Comparison of ENCODE assay signal across 24 cellular contexts in the genomic region with DNA sequence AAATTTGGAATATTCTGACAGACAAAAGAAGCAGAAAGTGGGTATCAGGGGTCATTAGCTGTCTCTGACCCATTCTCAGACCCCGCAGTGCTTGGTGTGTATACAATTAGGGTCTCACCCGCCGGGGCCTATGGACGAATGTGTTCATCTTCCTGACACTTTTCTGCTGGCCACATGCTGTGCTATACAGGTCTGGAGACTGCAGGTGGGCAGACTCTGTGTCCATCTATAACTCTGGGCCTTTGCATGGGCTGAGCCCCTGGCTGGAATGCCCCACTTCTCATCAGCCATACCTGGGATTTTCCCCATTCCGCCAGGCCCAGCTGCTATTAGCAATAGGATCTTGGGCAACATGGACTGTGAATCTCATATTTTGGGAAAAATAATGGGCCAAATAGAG.
A peak's percentile ranks its signal among the peaks of the same experiment; 100 is the strongest.
DNase-seq lines count a peak whose midpoint lies in the region; ATAC-seq, FAIRE-seq and TF ChIP-seq lines count a peak whose summit lies in the region.
"Had no signal": no experiment of that assay in that cellular context is flagged by ENCODE, and none has a peak within 500 bp of the region (broad histone marks: within the 10 kb centered on the region; RNA-seq: fewer than 3 reads in every experiment).

No MANE protein-coding gene starts in this region.

- no peak overlapping the region for H2BK120ac ChIP-seq in neuronal stem cell (ENCODE audit: low read depth, low read length)

- DNase-seq in MM.1S (no peak), GM12878 (ENCODE audit: low read depth, low spot score) (no peak), neuronal stem cell (ENCODE audit: low spot score) (no peak), NCI-H2227 (lab: John Stamatoyannopoulos, UW; ENCODE audit: unreplicated experiment) (no peak), NCI-H2029 (lab: John Stamatoyannopoulos, UW) (no peak)
- DNase-seq: C1 segment of cervical spinal cord; CD8-positive, alpha-beta T cell; DMS 273 treated with DMSO at 0.1 percent for 48 hours; GF-D8; GM23248; H7; NCI-H1092 treated with DMSO at 0.1 percent for 48 hours; NCI-H1436; NCI-H187; NCI-H2107; NCI-H524 treated with DMSO at 0.1 percent for 48 hours; NCI-H774; NK-92 treated with Interleukin-12 subunit alpha and Interleukin-12 subunit beta, amount 100 ng/mL, for 24 hours; SHP77 treated with DMSO at 0.1 percent for 48 hours had no signal

- peak overlapping the region in 9 of 11 experiments; percentile 6 to 97 (median 93); a peak in 15 of 22 replicates for H3K4me2 ChIP-seq in BLaER1 treated with 17β-estradiol and CSF1 and Interleukin-3, amounts not matched to agents 10 nM and 100 nM
- H3K4me2 ChIP-seq in MM.1S (ENCODE audit: low read depth, low read length) = peak overlapping the region; percentile 47; the same call in 1 of the 2 replicates
- H3K4me2 ChIP-seq in GM12878 (ENCODE audit: control insufficient read depth, insufficient read depth) = no peak overlapping the region
- H3K4me2 ChIP-seq in neuronal stem cell (ENCODE audit: insufficient read depth, low read length, poor library complexity, severe bottlenecking) = no peak overlapping the region

- H3K79me1 ChIP-seq in neuronal stem cell (ENCODE audit: low read depth, low read length) = no peaks in the 10 kb centered on the region

- no peaks in the 10 kb centered on the region for H3K27me3 ChIP-seq in BLaER1 treated with 17β-estradiol and CSF1 and Interleukin-3, amounts not matched to agents 10 nM and 100 nM
- H3K27me3 ChIP-seq in MM.1S (replicated peaks; ENCODE audit: insufficient read depth, low read length) (no peaks in the 10 kb centered on the region), GM12878 (replicated peaks in 1 of 2; ENCODE audit: control insufficient read depth in 2 of 2, insufficient read depth in 2 of 2, low read length in 1 of 2) (no peaks in the 10 kb centered on the region), neuronal stem cell (ENCODE audit: control insufficient read depth in 3 of 3, insufficient read depth in 3 of 3, low read depth in 1 of 3, low read length in 3 of 3) (no peaks in the 10 kb centered on the region)

- WGBS in GM12878 (ENCODE audit: insufficient coverage, insufficient replicate concordance, low lambda C conversion rate, missing lambda C conversion rate) = 51% methylated on average over 5 of the region's 5 CpGs
- no CpG with 5 or more reads among the region's 5 CpGs for WGBS in neuronal stem cell (ENCODE audit: extremely low coverage in 2 of 2, insufficient read length in 2 of 2, insufficient replicate concordance in 1 of 2), 2 donors

- no peak overlapping the region for H3K14ac ChIP-seq in neuronal stem cell (ENCODE audit: low read length)

- H4K91ac ChIP-seq in neuronal stem cell (ENCODE audit: low read depth, low read length, poor library complexity) = no peak overlapping the region

- H4K20me1 ChIP-seq in BLaER1 treated with 17β-estradiol and CSF1 and Interleukin-3, amounts not matched to agents 10 nM and 100 nM = peaks cover 0 to 97% (median 84%) of the 10 kb centered on the region in 11 experiments; a peak in 19 of 22 replicates
- H4K20me1 ChIP-seq in MM.1S (ENCODE audit: insufficient read depth, low read length) = no peaks in the 10 kb centered on the region
- no peaks in the 10 kb centered on the region for H4K20me1 ChIP-seq in GM12878 (ENCODE audit: control insufficient read depth, insufficient read depth)

- in situ Hi-C loops in GM12878 (cut with MboI) = no loop called here

- H2BK12ac ChIP-seq in neuronal stem cell (ENCODE audit: low read length) = no peak overlapping the region

- no peak for FAIRE-seq in GM12878 (lab: Jason Lieb, UNC)
- FAIRE-seq: A204.1, GM12892, GM19239 had no signal

- no peak for TF ChIP-seq POLR2A in GM12878 (IDR thresholded peaks at IDR 0.05; ENCODE audit: low read depth, low read length)

- no peaks in the 10 kb centered on the region for H3K9me2 ChIP-seq in MM.1S (replicated peaks; ENCODE audit: insufficient read depth, low read length)

- no peak overlapping the region for H3K4ac ChIP-seq in neuronal stem cell (ENCODE audit: low read length)

- no peak overlapping the region for H3K9ac ChIP-seq in BLaER1 treated with 17β-estradiol and CSF1 and Interleukin-3, amounts not matched to agents 10 nM and 100 nM
- H3K9ac ChIP-seq in MM.1S (ENCODE audit: low read length) (no peak overlapping the region), GM12878 (ENCODE audit: control insufficient read depth, insufficient read depth, low read length) (no peak overlapping the region), neuronal stem cell (ENCODE audit: low read depth, low read length, poor library complexity) (no peak overlapping the region)
- H3K9ac ChIP-seq: GM23248 had no signal

- SMC1A ChIA-PET in GM12878 (lab: Charles Lee; ENCODE audit: uncharacterized antibody, unreplicated experiment) = no interaction called here

- no peak overlapping the region for H2BK15ac ChIP-seq in neuronal stem cell (ENCODE audit: low read length)

- H4K8ac ChIP-seq in neuronal stem cell (ENCODE audit: low read depth, low read length) = no peak overlapping the region

- no TSS peak for BruUV-seq in GM12878 (replicated peaks; lab: Mats Ljungman, UMichigan)

- H3K23ac ChIP-seq in neuronal stem cell (ENCODE audit: low read depth, low read length, poor library complexity) = no peak overlapping the region

- H3K4me1 ChIP-seq in BLaER1 treated with 17β-estradiol and CSF1 and Interleukin-3, amounts not matched to agents 10 nM and 100 nM = peaks cover 47 to 90% (median 86%) of the 10 kb centered on the region in 10 experiments
- peaks cover 34% of the 10 kb centered on the region for H3K4me1 ChIP-seq in MM.1S (ENCODE audit: low read length)
- H3K4me1 ChIP-seq in GM12878 (ENCODE audit: control insufficient read depth, insufficient read depth, low read length) = no peaks in the 10 kb centered on the region
- peaks cover 0 to 10% of the 10 kb centered on the region in 2 donors for H3K4me1 ChIP-seq in neuronal stem cell (ENCODE audit: control insufficient read depth in 2 of 2, insufficient read depth in 1 of 2, low read depth in 1 of 2, low read length in 2 of 2)

- H3K9me3 ChIP-seq in BLaER1 treated with 17β-estradiol and CSF1 and Interleukin-3, amounts not matched to agents 10 nM and 100 nM (replicated peaks in 1 of 11) = peaks cover 0 to 3% (median 0%) of the 10 kb centered on the region in 11 experiments; a peak in 2 of 22 replicates
- H3K9me3 ChIP-seq in MM.1S (replicated peaks; ENCODE audit: insufficient read depth, low read length) = no peaks in the 10 kb centered on the region
- no peaks in the 10 kb centered on the region for H3K9me3 ChIP-seq in GM12878 (replicated peaks; ENCODE audit: control insufficient read depth, insufficient read depth, low read length)
- peaks cover 7 to 13% of the 10 kb centered on the region in 2 donors for H3K9me3 ChIP-seq in neuronal stem cell (replicated peaks in 1 of 2; ENCODE audit: control insufficient read depth in 2 of 2, insufficient read depth in 1 of 2, low read depth in 1 of 2, low read length in 2 of 2)

- no peak overlapping the region for H3K27ac ChIP-seq in BLaER1 treated with 17β-estradiol and CSF1 and Interleukin-3, amounts not matched to agents 10 nM and 100 nM
- H3K27ac ChIP-seq in MM.1S (ENCODE audit: low read length) = peak overlapping the region; percentile 37; the same call in 1 of the 2 replicates
- H3K27ac ChIP-seq in GM12878 (ENCODE audit: control insufficient read depth, insufficient read depth) = no peak overlapping the region
- no peak overlapping the region for H3K27ac ChIP-seq in neuronal stem cell (replicated peaks; ENCODE audit: low read length)
- H3K27ac ChIP-seq: GM23248 had no signal

- H3K79me2 ChIP-seq in MM.1S (ENCODE audit: low read length) (peaks cover 88% of the 10 kb centered on the region), GM12878 (ENCODE audit: control insufficient read depth, insufficient read depth, low read length) (no peaks in the 10 kb centered on the region)

- no peak for TF ChIP-seq EP300 in GM12878 (IDR thresholded peaks at IDR 0.05; ENCODE audit: borderline replicate concordance in 1 of 2, control insufficient read depth in 1 of 2, low read depth in 2 of 2, low read length in 2 of 2)

- POLR2A ChIA-PET in GM12878 (lab: Charles Lee) = no interaction called here

- ATAC-seq in GM12878 = peak; percentile 36; the same call in 1 of the 3 replicates
- ATAC-seq in HG03039 (IDR thresholded peaks at IDR 0.05; ENCODE audit: unreplicated experiment) = no peak
- ATAC-seq: CD8-positive, alpha-beta T cell had no signal

- CTCF ChIA-PET in GM12878 (lab: Yijun Ruan, JAX) = interaction anchor here (0.7 kb wide), 1 partner anchor 81 kb away, joined by 3 read pairs; no protein-coding TSS in a partner anchor

- intact Hi-C loops in GM12878 (cut with micrococcal nuclease; ENCODE audit: unreplicated experiment) = loop anchor here (2.0 kb wide), 1 partner anchor 57 kb away; no protein-coding TSS in a partner anchor

- RAD21 ChIA-PET in GM12878 (lab: Charles Lee; ENCODE audit: unreplicated experiment) = no interaction called here

- H3F3A ChIP-seq in MM.1S (ENCODE audit: insufficient read depth, low read length) = peaks cover 22% of the 10 kb centered on the region

- peak overlapping the region; percentile 47 for H2AK5ac ChIP-seq in neuronal stem cell (ENCODE audit: low read depth, low read length)

- TF ChIP-seq CTCF in MM.1S (IDR thresholded peaks at IDR 0.05; ENCODE audit: low read length) (no peak), GM12878 (IDR thresholded peaks at IDR 0.05 in 2 of 3, conservative IDR thresholded peaks at IDR 0.05 in 1 of 3; ENCODE audit: control insufficient read depth in 2 of 3, extremely low read depth in 1 of 3, insufficient read depth in 1 of 3, low read depth in 3 of 3, low read length in 3 of 3) (no peak)

- no peak overlapping the region for H3K18ac ChIP-seq in neuronal stem cell (ENCODE audit: low read length)

- TF ChIP-seq RAD21 in GM12878 (IDR thresholded peaks at IDR 0.05; ENCODE audit: insufficient read depth, low read depth, low read length) = no peak

- H2AFZ ChIP-seq in MM.1S (ENCODE audit: low read length) (no peak overlapping the region), GM12878 (ENCODE audit: control insufficient read depth, low read depth, low read length) (no peak overlapping the region), neuronal stem cell (ENCODE audit: low read length) (no peak overlapping the region)
- H2AFZ ChIP-seq: GM23248 had no signal

- peaks cover 0 to 17% (median 4%) of the 10 kb centered on the region in 11 experiments; a peak in 4 of 22 replicates for H3K36me3 ChIP-seq in BLaER1 treated with 17β-estradiol and CSF1 and Interleukin-3, amounts not matched to agents 10 nM and 100 nM
- H3K36me3 ChIP-seq in MM.1S (replicated peaks; ENCODE audit: insufficient read depth, low read length) (no peaks in the 10 kb centered on the region), GM12878 (ENCODE audit: control insufficient read depth in 2 of 2, insufficient read depth in 2 of 2, low read length in 1 of 2) (no peaks in the 10 kb centered on the region), neuronal stem cell (replicated peaks in 1 of 2; ENCODE audit: control insufficient read depth in 2 of 2, insufficient read depth in 2 of 2, low read length in 2 of 2) (no peaks in the 10 kb centered on the region)

- H3K4me3 ChIP-seq in BLaER1 treated with 17β-estradiol and CSF1 and Interleukin-3, amounts not matched to agents 10 nM and 100 nM = no peak overlapping the region
- H3K4me3 ChIP-seq in MM.1S (ENCODE audit: low read length) (no peak overlapping the region), GM12878 (no peak overlapping the region), neuronal stem cell (ENCODE audit: low read length in 2 of 2) (no peak overlapping the region)
- H3K4me3 ChIP-seq: GM23248 had no signal

- H2BK5ac ChIP-seq in neuronal stem cell (ENCODE audit: low read length) = no peak overlapping the region

Comparison
In these comparisons a context has a peak if more than half of its experiments do, and no peak if none do; other contexts are left out.
1. H3K4me2 ChIP-seq: peak in BLaER1 treated with 17β-estradiol and CSF1 and Interleukin-3, amounts not matched to agents 10 nM and 100 nM (9 of 11) and MM.1S (single experiment); none in GM12878 (single experiment) and neuronal stem cell (single experiment).